17 cellular contexts compared by ENCODE assay signal in genomic region chr2:204881519-204882111, GRCh38.
DNase-seq lines count a peak whose midpoint lies in the region; ATAC-seq and TF ChIP-seq lines count a peak whose summit lies in the region.
"Had no signal": no experiment of that assay in that cellular context is flagged by ENCODE, and none has a peak within 500 bp of the region (broad histone marks: within the 10 kb centered on the region; RNA-seq: fewer than 3 reads in every experiment).

No MANE protein-coding gene starts in this region.

- H3K4me2 ChIP-seq in hepatocyte: peak overlapping the region; percentile 30
- H3K4me2 ChIP-seq: SK-N-SH had no signal

- H3K27me3 Mint-ChIP-seq in CD4-positive, CD25-positive, alpha-beta regulatory T cell: no peaks in the 10 kb centered on the region
- H3K27me3 Mint-ChIP-seq in Caco-2 (ENCODE audit: insufficient read depth, unreplicated experiment): no peaks in the 10 kb centered on the region

- 55% methylated on average over 5 of the region's 5 CpGs for WGBS in hepatocyte (ENCODE audit: low lambda C conversion rate, missing lambda C conversion rate)

- H3K36me3 Mint-ChIP-seq in CD4-positive, CD25-positive, alpha-beta regulatory T cell: no peaks in the 10 kb centered on the region
- peaks cover 12% of the 10 kb centered on the region for H3K36me3 Mint-ChIP-seq in Caco-2 (ENCODE audit: insufficient read depth, unreplicated experiment)

- intact Hi-C loops in Caco-2 (cut with micrococcal nuclease; ENCODE audit: unreplicated experiment): loop anchor here (2.0 to 10.0 kb wide), 4 partner anchors 19 to 777 kb away; no protein-coding TSS in a partner anchor

- TF ChIP-seq CTCF in Caco-2 (IDR thresholded peaks at IDR 0.05; ENCODE audit: insufficient read depth in 1 of 2, low read depth in 1 of 2, low read length in 1 of 2, severe bottlenecking in 1 of 2, unreplicated experiment in 1 of 2) (no peak), hepatocyte (IDR thresholded peaks at IDR 0.05; ENCODE audit: poor library complexity) (no peak)

- DNase-seq in CD4-positive, CD25-positive, alpha-beta regulatory T cell: peak in 1 of 3 donors; percentile 93
- peak in 1 of 2 experiments; percentile 18 for DNase-seq in Caco-2
- peak; percentile 2 for DNase-seq in activated T-cell treated with anti-CD3 and anti-CD28 coated beads for 4 hours
- DNase-seq in hepatocyte (ENCODE audit: low spot score): no peak
- DNase-seq in HUDEP-2 (lab: John Stamatoyannopoulos, UW; ENCODE audit: unreplicated experiment in 76 of 76): no peak
- no peak for DNase-seq in DMS 273 treated with DMSO at 0.1 percent for 48 hours (lab: John Stamatoyannopoulos, UW)
- DNase-seq: AML-193, DMS79, left ventricle myocardium inferior, NCI-H2081 treated with DMSO at 0.1 percent for 48 hours, NCI-H526, ovary, SK-N-SH had no signal

- no peaks in the 10 kb centered on the region for H3K9me2 ChIP-seq in hepatocyte (replicated peaks; ENCODE audit: insufficient read depth)
- H3K9me2 ChIP-seq: SK-N-SH had no signal

- ATAC-seq in CD4-positive, CD25-positive, alpha-beta regulatory T cell (ENCODE audit: low read depth in 2 of 2): peak; percentile 75
- ATAC-seq in GM19324 (IDR thresholded peaks at IDR 0.05; ENCODE audit: low FRiP score, unreplicated experiment) (no peak), GM21825 (IDR thresholded peaks at IDR 0.05; ENCODE audit: unreplicated experiment) (no peak)
- ATAC-seq: K562, Panc1 had no signal

- POLR2A ChIA-PET in Caco-2 (lab: Charles Lee): interaction anchor here (1.1 kb wide), 1 partner anchor 10 kb away, joined by 4 read pairs; no protein-coding TSS in a partner anchor

- H3K9me3 Mint-ChIP-seq in CD4-positive, CD25-positive, alpha-beta regulatory T cell: peaks cover 0 to 2% (median 0%) of the 10 kb centered on the region in 7 donors
- H3K9me3 Mint-ChIP-seq in Caco-2 (ENCODE audit: unreplicated experiment): no peaks in the 10 kb centered on the region

- H3K27me3 ChIP-seq in CD4-positive, CD25-positive, alpha-beta regulatory T cell (ENCODE audit: control insufficient read depth, insufficient read depth, low read length): no peaks in the 10 kb centered on the region
- H3K27me3 ChIP-seq in Caco-2 (replicated peaks; ENCODE audit: control insufficient read depth, insufficient read depth, low read length) (no peaks in the 10 kb centered on the region), hepatocyte (no peaks in the 10 kb centered on the region)
- H3K27me3 ChIP-seq: ovary had no signal

- H3K4me3 Mint-ChIP-seq in CD4-positive, CD25-positive, alpha-beta regulatory T cell: peak overlapping the region; percentile 52 to 85 (median 68)
- no peak overlapping the region for H3K4me3 Mint-ChIP-seq in Caco-2 (ENCODE audit: unreplicated experiment)

- BruUV-seq in Caco-2 (replicated peaks; lab: Mats Ljungman, UMichigan): no TSS peak

- no peaks in the 10 kb centered on the region for H4K20me1 ChIP-seq in hepatocyte (ENCODE audit: insufficient read depth, poor library complexity, severe bottlenecking)

- H3K79me2 ChIP-seq in hepatocyte: peaks cover 6% of the 10 kb centered on the region

- peak overlapping the region; percentile 55 for H3K4me3 ChIP-seq in CD4-positive, CD25-positive, alpha-beta regulatory T cell (ENCODE audit: low read depth, low read length)
- no peak overlapping the region for H3K4me3 ChIP-seq in Caco-2 (ENCODE audit: low read depth, low read length)
- H3K4me3 ChIP-seq in hepatocyte: no peak overlapping the region
- H3K4me3 ChIP-seq: K562, left ventricle myocardium inferior, ovary had no signal

- H3K27ac Mint-ChIP-seq in CD4-positive, CD25-positive, alpha-beta regulatory T cell: peak overlapping the region; percentile 91 to 94 (median 92)
- peak overlapping the region; percentile 26 for H3K27ac Mint-ChIP-seq in Caco-2 (ENCODE audit: unreplicated experiment)

- H3K36me3 ChIP-seq in CD4-positive, CD25-positive, alpha-beta regulatory T cell (ENCODE audit: control insufficient read depth, insufficient read depth, low read length): no peaks in the 10 kb centered on the region
- H3K36me3 ChIP-seq in Caco-2 (ENCODE audit: control insufficient read depth, insufficient read depth, low read length) (no peaks in the 10 kb centered on the region), hepatocyte (replicated peaks; ENCODE audit: insufficient read depth, low read depth) (no peaks in the 10 kb centered on the region)
- H3K36me3 ChIP-seq: left ventricle myocardium inferior, ovary had no signal

- no peaks in the 10 kb centered on the region for H3K9me3 ChIP-seq in CD4-positive, CD25-positive, alpha-beta regulatory T cell (ENCODE audit: control insufficient read depth in 2 of 2, low read length in 2 of 2)
- H3K9me3 ChIP-seq in Caco-2 (no peaks in the 10 kb centered on the region), hepatocyte (ENCODE audit: low read depth) (no peaks in the 10 kb centered on the region)
- H3K9me3 ChIP-seq: left ventricle myocardium inferior, ovary, SK-N-SH had no signal

- peaks cover 32% of the 10 kb centered on the region for H3K4me1 ChIP-seq in CD4-positive, CD25-positive, alpha-beta regulatory T cell (ENCODE audit: control insufficient read depth, insufficient read depth, low read length, poor library complexity, severe bottlenecking)
- H3K4me1 ChIP-seq in Caco-2: peaks cover 14% of the 10 kb centered on the region
- peaks cover 2% of the 10 kb centered on the region for H3K4me1 ChIP-seq in hepatocyte (ENCODE audit: insufficient read depth)
- H3K4me1 ChIP-seq: left ventricle myocardium inferior had no signal

- H2AFZ ChIP-seq in hepatocyte: no peak overlapping the region

- H3K27ac ChIP-seq in CD4-positive, CD25-positive, alpha-beta regulatory T cell (ENCODE audit: insufficient read depth, low read length, poor library complexity, severe bottlenecking): peak overlapping the region; percentile 58
- no peak overlapping the region for H3K27ac ChIP-seq in hepatocyte
- H3K27ac ChIP-seq: left ventricle myocardium inferior, ovary had no signal

- H3K4me1 Mint-ChIP-seq in CD4-positive, CD25-positive, alpha-beta regulatory T cell: peaks cover 45 to 69% (median 49%) of the 10 kb centered on the region in 4 donors
- peaks cover 18% of the 10 kb centered on the region for H3K4me1 Mint-ChIP-seq in Caco-2 (ENCODE audit: low read depth, unreplicated experiment)

- CTCF ChIA-PET in Caco-2 (lab: Charles Lee): interaction anchor here (0.6 kb wide), 1 partner anchor 794 kb away, joined by 3 read pairs; no protein-coding TSS in a partner anchor

Comparison
In these comparisons a context has a peak if more than half of its experiments do, and no peak if none do; other contexts are left out.
1. ATAC-seq: peak in CD4-positive, CD25-positive, alpha-beta regulatory T cell (2 of 2); none in GM19324 (single experiment) and GM21825 (single experiment).